Comparison of ENCODE assay signal across 9 cellular contexts in genomic region chr11:614583-615452, GRCh38. TPM values are rescaled to one million over a fixed set of nuclear protein-coding genes. Genes with fewer than 3 reads are reported as not detected.
DNase-seq lines count a peak whose midpoint lies in the region; ATAC-seq, FAIRE-seq and TF ChIP-seq lines count a peak whose summit lies in the region.
"Had no signal": no experiment of that assay in that cellular context is flagged by ENCODE, and none has a peak within 500 bp of the region (broad histone marks: within the 10 kb centered on the region; RNA-seq: fewer than 3 reads in every experiment).

No MANE protein-coding gene starts in this region.

- peaks cover 8% of the 10 kb centered on the region for H4K20me1 ChIP-seq in DOHH2 (ENCODE audit: control insufficient read depth, insufficient read depth, low read depth, low read length)
- H4K20me1 ChIP-seq in HepG2 (ENCODE audit: insufficient read depth, low read length), result peaks cover 3% of the 10 kb centered on the region; the same call in 1 of the 2 replicates

- H3K79me2 ChIP-seq in DOHH2 (ENCODE audit: control insufficient read depth, low read length) (peaks cover 6% of the 10 kb centered on the region), HepG2 (ENCODE audit: insufficient read depth, low read length) (no peaks in the 10 kb centered on the region)

- no TSS peak for BruUV-seq in HepG2 (replicated peaks; lab: Mats Ljungman, UMichigan)

- ATAC-seq in HepG2, result no peak; the same call in 2 of the 3 replicates

- intact Hi-C loops in HepG2 (cut with micrococcal nuclease; ENCODE audit: unreplicated experiment) (loop anchor here (10.0 kb wide), 1 partner anchor 60 kb away; no protein-coding TSS in a partner anchor), tibial artery (cut with DNase I; ENCODE audit: low total_unique reads) (loop anchor here (5.0 kb wide), 1 partner anchor 38 kb away; the partner anchor contains the start of gene PHRF1)

- H3K4me1 Mint-ChIP-seq in IgD-negative memory B cell, result peaks cover 4 to 10% (median 6%) of the 10 kb centered on the region in 3 donors
- peaks cover 12% of the 10 kb centered on the region for H3K4me1 Mint-ChIP-seq in brain

- H3K9me2 ChIP-seq in DOHH2 (replicated peaks; ENCODE audit: control insufficient read depth, low read length), result no peaks in the 10 kb centered on the region

- H3K9ac ChIP-seq in HepG2 (ENCODE audit: insufficient read depth, low read depth, low read length), result no peak overlapping the region

- TF ChIP-seq CTCF in DOHH2 (IDR thresholded peaks at IDR 0.05; ENCODE audit: low read depth, low read length, poor library complexity, severe bottlenecking) (no peak), brain (conservative IDR thresholded peaks at IDR 0.05) (no peak), HepG2 (CRISPR knock-in tag; IDR thresholded peaks at IDR 0.05) (no peak), tibial artery (IDR thresholded peaks at IDR 0.05) (no peak)

- H3K27me3 Mint-ChIP-seq in IgD-negative memory B cell (no peaks in the 10 kb centered on the region), brain (no peaks in the 10 kb centered on the region)

- H3K27ac Mint-ChIP-seq in IgD-negative memory B cell, result peak overlapping the region; percentile 92 to 97 (median 95)
- H3K27ac Mint-ChIP-seq in brain, result peak overlapping the region in 4 of 5 experiments; percentile 29 to 73 (median 55)

- in situ Hi-C loops in HepG2 (cut with HindIII; ENCODE audit: extremely low pct_ligation_motif_present, low pct_unique_long_range_greater_than_20kb), result no loop called here

- H3K9me3 Mint-ChIP-seq in IgD-negative memory B cell, result no peaks in the 10 kb centered on the region
- no peaks in the 10 kb centered on the region for H3K9me3 Mint-ChIP-seq in brain

- TF ChIP-seq RAD21 in HepG2 (CRISPR knock-in tag; IDR thresholded peaks at IDR 0.05), result no peak

- H3K27ac ChIP-seq in DOHH2 (ENCODE audit: low read depth, low read length) (peak overlapping the region; percentile 73), HepG2 (ENCODE audit: extremely low read length, insufficient read depth, low read length) (no peak overlapping the region), tibial artery (peak overlapping the region; percentile 86 to 90)

- H3K4me1 ChIP-seq in DOHH2 (ENCODE audit: control insufficient read depth, low read length) (peaks cover 31% of the 10 kb centered on the region), HepG2 (ENCODE audit: insufficient read depth, low read length) (no peaks in the 10 kb centered on the region), tibial artery (peaks cover 0 to 28% (median 19%) of the 10 kb centered on the region in 4 donors)

- H3K4me3 Mint-ChIP-seq in IgD-negative memory B cell (peak overlapping the region; percentile 89 to 97 (median 93)), brain (peak overlapping the region; percentile 82 to 86 (median 84))

- peaks cover 10% of the 10 kb centered on the region; the same call in 1 of the 2 replicates for H3F3A ChIP-seq in DOHH2 (ENCODE audit: control insufficient read depth, insufficient read depth)

- POLR2A ChIA-PET in HepG2 (lab: Yijun Ruan, JAX), result interaction anchor here (1.0 kb wide), 1 partner anchor 9 kb away, joined by 3 read pairs; no protein-coding TSS in a partner anchor

- H2AFZ ChIP-seq in HepG2 (ENCODE audit: low read length), result no peak overlapping the region

- H3K27me3 ChIP-seq in DOHH2 (ENCODE audit: control insufficient read depth, low read length), result no peaks in the 10 kb centered on the region
- H3K27me3 ChIP-seq in HepG2 (ENCODE audit: control insufficient read depth in 1 of 2, insufficient read depth in 2 of 2, low read length in 2 of 2), result no peaks in the 10 kb centered on the region
- no peaks in the 10 kb centered on the region for H3K27me3 ChIP-seq in tibial artery

- H3K36me3 Mint-ChIP-seq in IgD-negative memory B cell (peaks cover 8% of the 10 kb centered on the region), brain (peaks cover 15% of the 10 kb centered on the region)

- H3K4me2 ChIP-seq in DOHH2 (ENCODE audit: low read length) (peak overlapping the region; percentile 98), HepG2 (ENCODE audit: low read depth, low read length) (no peak overlapping the region)

- no peak; a peak in 1 of 4 replicates for TF ChIP-seq POLR2A in HepG2 (IDR thresholded peaks at IDR 0.05; ENCODE audit: insufficient read depth in 1 of 2, low read depth in 2 of 2, low read length in 2 of 2)

- 97% methylated on average over 24 of the region's 67 CpGs for WGBS in HepG2 (ENCODE audit: low lambda C conversion rate)

- H3K36me3 ChIP-seq in DOHH2 (ENCODE audit: control insufficient read depth, low read length) (peaks cover 42% of the 10 kb centered on the region), HepG2 (replicated peaks in 1 of 2; ENCODE audit: control insufficient read depth in 1 of 2, insufficient read depth in 2 of 2, low read length in 2 of 2) (peaks cover 29 to 50% of the 10 kb centered on the region in 2 experiments; a peak in 4 of 5 replicates), tibial artery (peaks cover 36 to 56% (median 39%) of the 10 kb centered on the region in 3 donors)

- H3K4me3 ChIP-seq in DOHH2 (ENCODE audit: low read length) (peak overlapping the region; percentile 84), HepG2 (replicated peaks in 1 of 3; ENCODE audit: insufficient read depth in 1 of 3, low read depth in 2 of 3, low read length in 3 of 3) (no peak overlapping the region), tibial artery (peak overlapping the region; percentile 77 to 89)

- no peak for DNase-seq in HepG2 (ENCODE audit: low spot score)
- peak in 1 of 2 donors; percentile 68 for DNase-seq in tibial artery
- DNase-seq in KG1 (lab: John Stamatoyannopoulos, UW), result no peak
- DNase-seq in mesenteric fat pad (ENCODE audit: low spot score), result no peak
- no peak for DNase-seq in 8988T

- H3K9me3 ChIP-seq in DOHH2 (ENCODE audit: control insufficient read depth, insufficient read depth, low read length), result no peaks in the 10 kb centered on the region
- no peaks in the 10 kb centered on the region for H3K9me3 ChIP-seq in HepG2 (ENCODE audit: low read length)
- no peaks in the 10 kb centered on the region for H3K9me3 ChIP-seq in tibial artery

- CTCF ChIA-PET in HepG2 (lab: Yijun Ruan, JAX; ENCODE audit: low intra/inter-chr PET ratio, low total read pairs), result no interaction called here

- no peak for FAIRE-seq in HepG2 (lab: Jason Lieb, UNC)

- TF ChIP-seq EP300 in HepG2 (IDR thresholded peaks at IDR 0.05; ENCODE audit: low read depth in 2 of 2, low read length in 2 of 2), result no peak
- no peak for TF ChIP-seq EP300 in HepG2 (CRISPR knock-in tag; IDR thresholded peaks at IDR 0.05; ENCODE audit: borderline replicate concordance)

RNA-seq across cellular contexts. Expression of gene IRF7, which starts 0.9 kb away (rescaled TPM):
- polyA plus RNA-seq in IgD-negative memory B cell (103 TPM), brain (ENCODE audit: insufficient read depth, low read depth, low replicate concordance) (13.2 TPM), HepG2 (2011; rRNA removed) (0.04 TPM in 1 of 2 replicates, not detected in the other)
- total RNA-seq in HepG2 (2016; rRNA removed; fragmentation: Illumina TruSeq; extraction: Trizol) (not detected in 2 replicates), mesenteric fat pad (29.1 TPM)
- not detected in 2 replicates for total RNA-seq in HepG2 (2016; cell fraction: cytosol; rRNA removed; fragmentation: Illumina TruSeq; extraction: Trizol; ENCODE audit: low read depth)
- total RNA-seq in HepG2 (2016; cell fraction: insoluble cytoplasmic fraction; rRNA removed; fragmentation: Illumina TruSeq; extraction: Trizol), result not detected in 2 replicates
- total RNA-seq in HepG2 (2016; cell fraction: membrane; rRNA removed; fragmentation: Illumina TruSeq; extraction: Trizol), result not detected in 2 replicates
- not detected in 2 replicates for total RNA-seq in HepG2 (2016; cell fraction: nucleus; rRNA removed; fragmentation: Illumina TruSeq; extraction: Trizol)
- 0.03 TPM in 1 of 2 replicates, not detected in the other for polyA plus RNA-seq in HepG2 (2011; cell fraction: cytosol; rRNA removed)
- polyA plus RNA-seq in HepG2 (2011; cell fraction: nucleus; rRNA removed), result 0.47 and 0.69 TPM in 2 replicates
- polyA plus RNA-seq in HepG2 (2012), result 0.42 and 0.91 TPM in 2 replicates
- polyA plus RNA-seq in HepG2 (2016; cell fraction: cytosol; fragmentation: Illumina TruSeq; extraction: Trizol; ENCODE audit: low read depth), result not detected in 2 replicates
- polyA plus RNA-seq in HepG2 (2016; cell fraction: insoluble cytoplasmic fraction; fragmentation: Illumina TruSeq; extraction: Trizol; ENCODE audit: low read depth), result not detected in 2 replicates
- polyA plus RNA-seq in HepG2 (2016; cell fraction: membrane; fragmentation: Illumina TruSeq; extraction: Trizol; ENCODE audit: low read depth), result not detected in 2 replicates
- not detected in 2 replicates for polyA plus RNA-seq in HepG2 (2016; cell fraction: nucleus; fragmentation: Illumina TruSeq; extraction: Trizol; ENCODE audit: insufficient read depth, low read depth)
- 3.8 TPM in 1 of 2 replicates, not detected in the other for polyA minus RNA-seq in HepG2 (2011; rRNA and poly(A)+ RNA removed; ENCODE audit: low replicate concordance)
- polyA minus RNA-seq in HepG2 (2011; cell fraction: cytosol; rRNA and poly(A)+ RNA removed), result not detected in 2 replicates
- not detected in 2 replicates for polyA minus RNA-seq in HepG2 (2011; cell fraction: nucleus; rRNA and poly(A)+ RNA removed)
- total RNA-seq: HT1080 had no signal

RNA-seq across cellular contexts. Expression of gene CDHR5, which starts 9.9 kb away (rescaled TPM):
- polyA plus RNA-seq in IgD-negative memory B cell (not detected), brain (ENCODE audit: insufficient read depth, low read depth, low replicate concordance) (not detected), HepG2 (2011; rRNA removed) (0.68 and 0.71 TPM in 2 replicates)
- total RNA-seq in HepG2 (2016; rRNA removed; fragmentation: Illumina TruSeq; extraction: Trizol) (0.21 and 0.46 TPM in 2 replicates), mesenteric fat pad (1.1 TPM)
- total RNA-seq in HepG2 (2016; cell fraction: cytosol; rRNA removed; fragmentation: Illumina TruSeq; extraction: Trizol; ENCODE audit: low read depth), result 0.09 TPM in 1 of 2 replicates, not detected in the other
- 0.52 TPM in 1 of 2 replicates, not detected in the other for total RNA-seq in HepG2 (2016; cell fraction: insoluble cytoplasmic fraction; rRNA removed; fragmentation: Illumina TruSeq; extraction: Trizol)
- total RNA-seq in HepG2 (2016; cell fraction: membrane; rRNA removed; fragmentation: Illumina TruSeq; extraction: Trizol), result 0.25 and 0.52 TPM in 2 replicates
- total RNA-seq in HepG2 (2016; cell fraction: nucleus; rRNA removed; fragmentation: Illumina TruSeq; extraction: Trizol), result 0.65 and 0.72 TPM in 2 replicates
- polyA plus RNA-seq in HepG2 (2011; cell fraction: cytosol; rRNA removed), result 0.19 and 0.67 TPM in 2 replicates
- polyA plus RNA-seq in HepG2 (2011; cell fraction: nucleus; rRNA removed), result 1.8 and 3.5 TPM in 2 replicates
- 0.37 and 0.71 TPM in 2 replicates for polyA plus RNA-seq in HepG2 (2012)
- 0.06 and 0.12 TPM in 2 replicates for polyA plus RNA-seq in HepG2 (2016; cell fraction: cytosol; fragmentation: Illumina TruSeq; extraction: Trizol; ENCODE audit: low read depth)
- 0.70 and 0.90 TPM in 2 replicates for polyA plus RNA-seq in HepG2 (2016; cell fraction: insoluble cytoplasmic fraction; fragmentation: Illumina TruSeq; extraction: Trizol; ENCODE audit: low read depth)
- polyA plus RNA-seq in HepG2 (2016; cell fraction: membrane; fragmentation: Illumina TruSeq; extraction: Trizol; ENCODE audit: low read depth), result 0.11 and 0.40 TPM in 2 replicates
- polyA plus RNA-seq in HepG2 (2016; cell fraction: nucleus; fragmentation: Illumina TruSeq; extraction: Trizol; ENCODE audit: insufficient read depth, low read depth), result 3.1 and 3.6 TPM in 2 replicates
- polyA minus RNA-seq in HepG2 (2011; rRNA and poly(A)+ RNA removed; ENCODE audit: low replicate concordance), result 0.62 TPM in 1 of 2 replicates, not detected in the other
- polyA minus RNA-seq in HepG2 (2011; cell fraction: cytosol; rRNA and poly(A)+ RNA removed), result 0.40 TPM in 1 of 2 replicates, not detected in the other
- polyA minus RNA-seq in HepG2 (2011; cell fraction: nucleus; rRNA and poly(A)+ RNA removed), result 0.26 and 0.75 TPM in 2 replicates
- total RNA-seq: HT1080 had no signal

RNA-seq across cellular contexts. Expression of gene SCT, which starts 12.2 kb away (rescaled TPM):
- polyA plus RNA-seq in IgD-negative memory B cell, result not detected
- polyA plus RNA-seq in brain (ENCODE audit: insufficient read depth, low read depth, low replicate concordance), result not detected
- not detected in 2 replicates for total RNA-seq in HepG2 (2016; rRNA removed; fragmentation: Illumina TruSeq; extraction: Trizol)
- not detected in 2 replicates for total RNA-seq in HepG2 (2016; cell fraction: cytosol; rRNA removed; fragmentation: Illumina TruSeq; extraction: Trizol; ENCODE audit: low read depth)
- total RNA-seq in HepG2 (2016; cell fraction: insoluble cytoplasmic fraction; rRNA removed; fragmentation: Illumina TruSeq; extraction: Trizol), result not detected in 2 replicates
- total RNA-seq in HepG2 (2016; cell fraction: membrane; rRNA removed; fragmentation: Illumina TruSeq; extraction: Trizol), result not detected in 2 replicates
- total RNA-seq in HepG2 (2016; cell fraction: nucleus; rRNA removed; fragmentation: Illumina TruSeq; extraction: Trizol), result not detected in 2 replicates
- not detected in 2 replicates for polyA plus RNA-seq in HepG2 (2011; rRNA removed)
- not detected in 2 replicates for polyA plus RNA-seq in HepG2 (2011; cell fraction: cytosol; rRNA removed)
- polyA plus RNA-seq in HepG2 (2011; cell fraction: nucleus; rRNA removed), result not detected in 2 replicates
- not detected in 2 replicates for polyA plus RNA-seq in HepG2 (2012)
- not detected in 2 replicates for polyA plus RNA-seq in HepG2 (2016; cell fraction: cytosol; fragmentation: Illumina TruSeq; extraction: Trizol; ENCODE audit: low read depth)
- not detected in 2 replicates for polyA plus RNA-seq in HepG2 (2016; cell fraction: insoluble cytoplasmic fraction; fragmentation: Illumina TruSeq; extraction: Trizol; ENCODE audit: low read depth)
- not detected in 2 replicates for polyA plus RNA-seq in HepG2 (2016; cell fraction: membrane; fragmentation: Illumina TruSeq; extraction: Trizol; ENCODE audit: low read depth)
- polyA plus RNA-seq in HepG2 (2016; cell fraction: nucleus; fragmentation: Illumina TruSeq; extraction: Trizol; ENCODE audit: insufficient read depth, low read depth), result not detected in 2 replicates
- polyA minus RNA-seq in HepG2 (2011; rRNA and poly(A)+ RNA removed; ENCODE audit: low replicate concordance), result not detected in 2 replicates
- polyA minus RNA-seq in HepG2 (2011; cell fraction: cytosol; rRNA and poly(A)+ RNA removed), result not detected in 2 replicates
- not detected in 2 replicates for polyA minus RNA-seq in HepG2 (2011; cell fraction: nucleus; rRNA and poly(A)+ RNA removed)
- not detected for total RNA-seq in mesenteric fat pad
- total RNA-seq: HT1080 had no signal

RNA-seq across cellular contexts. Expression of gene DRD4, which starts 22.3 kb away (rescaled TPM):
- polyA plus RNA-seq in IgD-negative memory B cell (not detected), brain (ENCODE audit: insufficient read depth, low read depth, low replicate concordance) (0.71 TPM), HepG2 (2011; rRNA removed) (0.09 TPM in 2 replicates)
- total RNA-seq in HepG2 (2016; rRNA removed; fragmentation: Illumina TruSeq; extraction: Trizol) (0.13 TPM in 1 of 2 replicates, not detected in the other), mesenteric fat pad (0.71 TPM)
- total RNA-seq in HepG2 (2016; cell fraction: cytosol; rRNA removed; fragmentation: Illumina TruSeq; extraction: Trizol; ENCODE audit: low read depth), result not detected in 2 replicates
- total RNA-seq in HepG2 (2016; cell fraction: insoluble cytoplasmic fraction; rRNA removed; fragmentation: Illumina TruSeq; extraction: Trizol), result not detected in 2 replicates
- 0.15 TPM in 1 of 2 replicates, not detected in the other for total RNA-seq in HepG2 (2016; cell fraction: membrane; rRNA removed; fragmentation: Illumina TruSeq; extraction: Trizol)
- total RNA-seq in HepG2 (2016; cell fraction: nucleus; rRNA removed; fragmentation: Illumina TruSeq; extraction: Trizol), result not detected in 2 replicates
- polyA plus RNA-seq in HepG2 (2011; cell fraction: cytosol; rRNA removed), result 0.11 TPM in 1 of 2 replicates, not detected in the other
- 1.3 and 1.6 TPM in 2 replicates for polyA plus RNA-seq in HepG2 (2011; cell fraction: nucleus; rRNA removed)
- polyA plus RNA-seq in HepG2 (2012), result 0.60 and 0.79 TPM in 2 replicates
- polyA plus RNA-seq in HepG2 (2016; cell fraction: cytosol; fragmentation: Illumina TruSeq; extraction: Trizol; ENCODE audit: low read depth), result 0.18 and 0.26 TPM in 2 replicates
- 0.16 and 0.24 TPM in 2 replicates for polyA plus RNA-seq in HepG2 (2016; cell fraction: insoluble cytoplasmic fraction; fragmentation: Illumina TruSeq; extraction: Trizol; ENCODE audit: low read depth)
- polyA plus RNA-seq in HepG2 (2016; cell fraction: membrane; fragmentation: Illumina TruSeq; extraction: Trizol; ENCODE audit: low read depth), result 0.22 and 0.28 TPM in 2 replicates
- 1.4 and 1.5 TPM in 2 replicates for polyA plus RNA-seq in HepG2 (2016; cell fraction: nucleus; fragmentation: Illumina TruSeq; extraction: Trizol; ENCODE audit: insufficient read depth, low read depth)
- 0.42 TPM in 1 of 2 replicates, not detected in the other for polyA minus RNA-seq in HepG2 (2011; rRNA and poly(A)+ RNA removed; ENCODE audit: low replicate concordance)
- polyA minus RNA-seq in HepG2 (2011; cell fraction: cytosol; rRNA and poly(A)+ RNA removed), result not detected in 2 replicates
- 0.26 and 0.50 TPM in 2 replicates for polyA minus RNA-seq in HepG2 (2011; cell fraction: nucleus; rRNA and poly(A)+ RNA removed)

RNA-seq across cellular contexts. Expression of gene PHRF1, which starts 38.5 kb away (rescaled TPM):
- polyA plus RNA-seq in IgD-negative memory B cell (15.4 TPM), brain (ENCODE audit: insufficient read depth, low read depth, low replicate concordance) (12.6 TPM), HepG2 (2011; rRNA removed) (8.2 and 11.2 TPM in 2 replicates)
- total RNA-seq in HepG2 (2016; rRNA removed; fragmentation: Illumina TruSeq; extraction: Trizol) (13.7 and 16.7 TPM in 2 replicates), mesenteric fat pad (29.3 TPM)
- total RNA-seq in HepG2 (2016; cell fraction: cytosol; rRNA removed; fragmentation: Illumina TruSeq; extraction: Trizol; ENCODE audit: low read depth), result 7.4 and 7.9 TPM in 2 replicates
- total RNA-seq in HepG2 (2016; cell fraction: insoluble cytoplasmic fraction; rRNA removed; fragmentation: Illumina TruSeq; extraction: Trizol), result 10.7 and 17.0 TPM in 2 replicates
- total RNA-seq in HepG2 (2016; cell fraction: membrane; rRNA removed; fragmentation: Illumina TruSeq; extraction: Trizol), result 5.1 and 6.1 TPM in 2 replicates
- total RNA-seq in HepG2 (2016; cell fraction: nucleus; rRNA removed; fragmentation: Illumina TruSeq; extraction: Trizol), result 10.8 and 14.2 TPM in 2 replicates
- polyA plus RNA-seq in HepG2 (2011; cell fraction: cytosol; rRNA removed), result 4.8 and 7.0 TPM in 2 replicates
- polyA plus RNA-seq in HepG2 (2011; cell fraction: nucleus; rRNA removed), result 30.1 and 30.7 TPM in 2 replicates
- polyA plus RNA-seq in HepG2 (2012), result 7.4 and 8.1 TPM in 2 replicates
- 1.6 and 1.8 TPM in 2 replicates for polyA plus RNA-seq in HepG2 (2016; cell fraction: cytosol; fragmentation: Illumina TruSeq; extraction: Trizol; ENCODE audit: low read depth)
- 10.7 and 13.7 TPM in 2 replicates for polyA plus RNA-seq in HepG2 (2016; cell fraction: insoluble cytoplasmic fraction; fragmentation: Illumina TruSeq; extraction: Trizol; ENCODE audit: low read depth)
- polyA plus RNA-seq in HepG2 (2016; cell fraction: membrane; fragmentation: Illumina TruSeq; extraction: Trizol; ENCODE audit: low read depth), result 2.1 and 2.5 TPM in 2 replicates
- polyA plus RNA-seq in HepG2 (2016; cell fraction: nucleus; fragmentation: Illumina TruSeq; extraction: Trizol; ENCODE audit: insufficient read depth, low read depth), result 25.7 and 27.7 TPM in 2 replicates
- 13.6 and 18.7 TPM in 2 replicates for polyA minus RNA-seq in HepG2 (2011; rRNA and poly(A)+ RNA removed; ENCODE audit: low replicate concordance)
- 7.8 and 7.9 TPM in 2 replicates for polyA minus RNA-seq in HepG2 (2011; cell fraction: cytosol; rRNA and poly(A)+ RNA removed)
- 17.4 and 19.9 TPM in 2 replicates for polyA minus RNA-seq in HepG2 (2011; cell fraction: nucleus; rRNA and poly(A)+ RNA removed)

Comparison
In these comparisons a context has a peak if more than half of its experiments do, and no peak if none do; other contexts are left out.
1. H3K4me3 ChIP-seq: peak in DOHH2 (single experiment) and tibial artery (2 of 2); none in HepG2 (0 of 3).